1 cellular context compared by ENCODE assay signal in genomic region chr11:93655047-93655446, GRCh38.
TF ChIP-seq lines count a peak whose summit lies in the region.

No MANE protein-coding gene starts in this region.

TF ChIP-seq in HEK293, 187 proteins besides CTCF, POLR2A, EP300 and RAD21:
- TF ChIP-seq ZFHX2 (tag by site-specific recombination; conservative IDR thresholded peaks at IDR 0.05) (peak; percentile 21; the same call in 1 of the 2 replicates), ZNF341 (tag by site-specific recombination; IDR thresholded peaks at IDR 0.05; ENCODE audit: low read depth) (no peak)
